ENCODE assay signal across 1 cellular context in the genomic region with DNA sequence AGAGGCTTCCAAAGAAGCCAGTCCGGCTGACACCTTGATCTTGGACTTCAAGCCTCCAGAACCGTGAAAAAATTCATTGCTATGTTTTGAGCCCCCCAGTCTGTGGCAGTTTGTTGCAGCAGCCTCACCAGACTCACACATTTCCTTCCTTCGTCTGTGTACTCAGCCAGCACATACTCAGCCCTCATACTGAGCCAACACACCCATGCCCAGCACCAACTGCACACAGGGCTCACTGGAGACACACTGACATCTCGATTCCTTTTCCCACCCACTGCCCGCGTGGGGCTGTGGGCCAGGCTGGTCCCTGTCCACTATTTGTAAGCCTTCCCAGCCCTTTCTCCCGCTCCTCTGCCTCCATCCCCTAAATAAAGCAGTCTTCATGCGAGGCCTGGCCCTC.
TF ChIP-seq lines count a peak whose summit lies in the region.

No MANE protein-coding gene starts in this region.

TF ChIP-seq in H1, 55 proteins besides CTCF, POLR2A, EP300 and RAD21:
- TF ChIP-seq EZH2 (IDR thresholded peaks at IDR 0.05; ENCODE audit: low read depth, low read length, severe bottlenecking): no peak
- TF ChIP-seq, protein P1, sequence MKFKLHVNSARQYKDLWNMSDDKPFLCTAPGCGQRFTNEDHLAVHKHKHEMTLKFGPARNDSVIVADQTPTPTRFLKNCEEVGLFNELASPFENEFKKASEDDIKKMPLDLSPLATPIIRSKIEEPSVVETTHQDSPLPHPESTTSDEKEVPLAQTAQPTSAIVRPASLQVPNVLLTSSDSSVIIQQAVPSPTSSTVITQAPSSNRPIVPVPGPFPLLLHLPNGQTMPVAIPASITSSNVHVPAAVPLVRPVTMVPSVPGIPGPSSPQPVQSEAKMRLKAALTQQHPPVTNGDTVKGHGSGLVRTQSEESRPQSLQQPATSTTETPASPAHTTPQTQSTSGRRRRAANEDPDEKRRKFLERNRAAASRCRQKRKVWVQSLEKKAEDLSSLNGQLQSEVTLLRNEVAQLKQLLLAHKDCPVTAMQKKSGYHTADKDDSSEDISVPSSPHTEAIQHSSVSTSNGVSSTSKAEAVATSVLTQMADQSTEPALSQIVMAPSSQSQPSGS (IDR thresholded peaks at IDR 0.05; ENCODE audit: low read length): no peak
- TF ChIP-seq PHF8 (conservative IDR thresholded peaks at IDR 0.05; ENCODE audit: low read depth, low read length): no peak
- TF ChIP-seq POLR2AphosphoS5 (IDR thresholded peaks at IDR 0.05; ENCODE audit: low read depth, low read length): no peak
- TF ChIP-seq SP1 (IDR thresholded peaks at IDR 0.05; ENCODE audit: low read depth, low read length): no peak
- no peak for TF ChIP-seq CHD2 (IDR thresholded peaks at IDR 0.05; ENCODE audit: low read length)
- TF ChIP-seq JUN (IDR thresholded peaks at IDR 0.05; ENCODE audit: low read depth, low read length): no peak
- TF ChIP-seq SP2 (IDR thresholded peaks at IDR 0.05; ENCODE audit: low read length): no peak
- TF ChIP-seq JUND (IDR thresholded peaks at IDR 0.05; ENCODE audit: low read length): no peak
- TF ChIP-seq POU5F1 (IDR thresholded peaks at IDR 0.05; ENCODE audit: low read depth, low read length): no peak
- TF ChIP-seq TCF12 (IDR thresholded peaks at IDR 0.05; ENCODE audit: low read depth, low read length): no peak
- TF ChIP-seq KDM5A (IDR thresholded peaks at IDR 0.05; ENCODE audit: low read length): no peak
